8 cellular contexts compared by ENCODE assay signal in the genomic region with DNA sequence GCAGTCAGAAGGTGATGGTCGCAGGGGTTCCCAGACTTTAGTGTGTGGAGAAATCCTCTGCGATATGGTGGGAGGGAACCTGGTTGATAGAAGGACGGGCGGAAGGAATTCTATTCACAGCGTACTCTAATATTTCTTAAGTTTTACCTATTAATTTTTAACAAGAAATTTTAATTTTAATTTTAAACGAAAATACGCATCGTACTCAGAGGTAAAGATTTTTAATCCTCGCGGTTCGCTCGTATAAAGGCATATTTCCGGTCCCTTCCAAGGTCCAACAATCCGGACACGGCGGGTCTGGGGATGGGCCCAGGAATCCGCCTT. TPM values are rescaled to one million over a fixed set of nuclear protein-coding genes. Genes with fewer than 3 reads are reported as not detected.
DNase-seq lines count a peak whose midpoint lies in the region; ATAC-seq, FAIRE-seq and TF ChIP-seq lines count a peak whose summit lies in the region.

No MANE protein-coding gene starts in this region.

- no peak for DNase-seq in activated naive CD4-positive, alpha-beta T cell treated with anti-CD3 and anti-CD28 coated beads, Interleukin-2, amount 10 ng/mL, durations not matched to agents 7 days and 5 days
- no peak for DNase-seq in activated naive CD4-positive, alpha-beta T cell treated with anti-CD3 and anti-CD28 coated beads, Interleukin-2, amount 50 U/mL, for 16 hours
- DNase-seq in astrocyte of the cerebellum (ENCODE audit: low read depth) (no peak), lung (ENCODE audit: low spot score) (no peak), type B pancreatic cell (ENCODE audit: extremely low spot score, unreplicated experiment) (no peak), GOT3 (lab: John Stamatoyannopoulos, UW) (no peak), frontal cortex (ENCODE audit: low spot score in 2 of 2) (no peak), NCI-H1048 (lab: John Stamatoyannopoulos, UW) (no peak)

- TF ChIP-seq CTCF in astrocyte of the cerebellum (IDR thresholded peaks at IDR 0.05; ENCODE audit: low read depth, low read length, missing control alignments), result no peak
- no peak for TF ChIP-seq CTCF in lung (IDR thresholded peaks at IDR 0.05; ENCODE audit: control extremely low read depth, extremely low read depth)
- TF ChIP-seq CTCF in type B pancreatic cell (conservative IDR thresholded peaks at IDR 0.05), result no peak

- CTCF ChIA-PET in activated naive CD4-positive, alpha-beta T cell treated with anti-CD3 and anti-CD28 coated beads, Interleukin-2, amount 10 ng/mL, durations not matched to agents 7 days and 5 days (lab: Charles Lee), result interaction anchor here (1.0 to 19.0 kb wide), 7 partner anchors 9 to 64 kb away, joined by 3 to 597 read pairs (median 8); no protein-coding TSS in a partner anchor

- no peak for FAIRE-seq in frontal cortex (lab: Jason Lieb, UNC)

- H3K9me3 ChIP-seq in lung (ENCODE audit: control insufficient read depth in 2 of 2, insufficient read depth in 1 of 2, low read length in 1 of 2), result no peaks in the 10 kb centered on the region

- H3K36me3 ChIP-seq in lung (ENCODE audit: control insufficient read depth in 2 of 2, insufficient read depth in 2 of 2, low read length in 2 of 2), result no peaks in the 10 kb centered on the region

- no peaks in the 10 kb centered on the region for H3K27me3 ChIP-seq in lung (ENCODE audit: control insufficient read depth, insufficient read depth)

- peak overlapping the region; percentile 75 to 81 for H3K27ac ChIP-seq in lung (ENCODE audit: low read depth in 1 of 2, low read length in 1 of 2)

- 12 to 17% methylated on average over 17 of the region's 17 CpGs for WGBS in lung, 2 donors

- H3K9me3 Mint-ChIP-seq in activated naive CD4-positive, alpha-beta T cell treated with anti-CD3 and anti-CD28 coated beads, Interleukin-2, amount 10 ng/mL, durations not matched to agents 7 days and 5 days, result no peaks in the 10 kb centered on the region
- H3K9me3 Mint-ChIP-seq in type B pancreatic cell, result no peaks in the 10 kb centered on the region

- H3K27me3 Mint-ChIP-seq in activated naive CD4-positive, alpha-beta T cell treated with anti-CD3 and anti-CD28 coated beads, Interleukin-2, amount 10 ng/mL, durations not matched to agents 7 days and 5 days, result peaks cover 5% of the 10 kb centered on the region
- H3K27me3 Mint-ChIP-seq in type B pancreatic cell, result peaks cover 10% of the 10 kb centered on the region

- H3K4me3 ChIP-seq in astrocyte of the cerebellum (ENCODE audit: low read depth, low read length) (peak overlapping the region; percentile 46), lung (no peak overlapping the region)

- H3K36me3 Mint-ChIP-seq in activated naive CD4-positive, alpha-beta T cell treated with anti-CD3 and anti-CD28 coated beads, Interleukin-2, amount 10 ng/mL, durations not matched to agents 7 days and 5 days, result no peaks in the 10 kb centered on the region
- H3K36me3 Mint-ChIP-seq in type B pancreatic cell, result no peaks in the 10 kb centered on the region

- ATAC-seq in lung (ENCODE audit: insufficient read depth, low FRiP score), result no peak

- H3K27ac Mint-ChIP-seq in activated naive CD4-positive, alpha-beta T cell treated with anti-CD3 and anti-CD28 coated beads, Interleukin-2, amount 10 ng/mL, durations not matched to agents 7 days and 5 days, result peak overlapping the region; percentile 6
- H3K27ac Mint-ChIP-seq in type B pancreatic cell, result peak overlapping the region; percentile 80

- peak overlapping the region; percentile 77 for H3K4me3 Mint-ChIP-seq in activated naive CD4-positive, alpha-beta T cell treated with anti-CD3 and anti-CD28 coated beads, Interleukin-2, amount 10 ng/mL, durations not matched to agents 7 days and 5 days
- H3K4me3 Mint-ChIP-seq in type B pancreatic cell, result peak overlapping the region; percentile 90

- peaks cover 0 to 34% of the 10 kb centered on the region in 2 donors for H3K4me1 ChIP-seq in lung (ENCODE audit: control insufficient read depth in 2 of 2, insufficient read depth in 2 of 2, low read length in 2 of 2)

- in situ Hi-C loops in astrocyte of the cerebellum (cut with HindIII; ENCODE audit: low sequenced_read_pairs), result loop anchor here (10.0 kb wide), 1 partner anchor 58 kb away; no protein-coding TSS in a partner anchor

- H3K4me1 Mint-ChIP-seq in activated naive CD4-positive, alpha-beta T cell treated with anti-CD3 and anti-CD28 coated beads, Interleukin-2, amount 10 ng/mL, durations not matched to agents 7 days and 5 days, result peaks cover 41% of the 10 kb centered on the region
- peaks cover 11% of the 10 kb centered on the region for H3K4me1 Mint-ChIP-seq in type B pancreatic cell (ENCODE audit: unreplicated experiment)

RNA-seq across cellular contexts. Expression of gene SLC48A1, which starts 0.3 kb away (rescaled TPM):
- 10 to 100 TPM; 16.9 to 31.3 TPM for total RNA-seq in lung
- polyA plus RNA-seq in lung, result 10 to 100 TPM; 16.8 to 24.5 TPM
- 19.7 and 37.4 TPM in 2 replicates for total RNA-seq in type B pancreatic cell (ENCODE audit: low replicate concordance)
- 8.6 TPM for total RNA-seq in frontal cortex

RNA-seq across cellular contexts. Expression of gene RAPGEF3, which starts 14.0 kb away (rescaled TPM):
- 10 to 100 TPM; 11.3 to 26.5 TPM for total RNA-seq in lung
- 10 to 100 TPM in 1 of 2 donors, 1 to 10 TPM in 1; 8.3 to 40.4 TPM for polyA plus RNA-seq in lung
- total RNA-seq in type B pancreatic cell (ENCODE audit: low replicate concordance), result 3.7 and 4.9 TPM in 2 replicates
- 7.7 TPM for total RNA-seq in frontal cortex

RNA-seq across cellular contexts. Expression of gene HDAC7, which starts 47.0 kb away (rescaled TPM):
- total RNA-seq in lung (100 to 1,000 TPM in 1 of 2 donors, 10 to 100 TPM in 1; 49.3 to 119 TPM), type B pancreatic cell (ENCODE audit: low replicate concordance) (71.5 and 76.1 TPM in 2 replicates), frontal cortex (4.9 TPM)
- polyA plus RNA-seq in lung, result 10 to 100 TPM; 67.6 to 71.9 TPM

RNA-seq across cellular contexts. Expression of gene ENDOU, which starts 47.4 kb away (rescaled TPM):
- total RNA-seq in lung, result under 1 TPM in 1 of 2 donors, not detected in 1; 0.31 TPM
- under 1 TPM; 0.07 to 0.45 TPM for polyA plus RNA-seq in lung
- 3.7 and 18.9 TPM in 2 replicates for total RNA-seq in type B pancreatic cell (ENCODE audit: low replicate concordance)
- not detected for total RNA-seq in frontal cortex
